ENCODE assay signal across 1 cellular context in genomic region chr14:96797188-96797942, GRCh38.
TF ChIP-seq lines count a peak whose summit lies in the region.

Gene VRK1, plus strand, starts transcription at chr14:96797382. Its CDS starts 36,090 bp downstream, at chr14:96833472.

TF ChIP-seq in HEK293, 187 proteins besides CTCF, POLR2A, EP300 and RAD21 (continued from another document):
- TF ChIP-seq INSM2 (tag by site-specific recombination; IDR thresholded peaks at IDR 0.05), result no peak
- no peak for TF ChIP-seq ZNF48 (tag by site-specific recombination; IDR thresholded peaks at IDR 0.05)
- TF ChIP-seq ZFP69B (tag by site-specific recombination; IDR thresholded peaks at IDR 0.05), result 0 out of 2 replicates have a peak, but pooled peaks have one; percentile 45
- no peak for TF ChIP-seq KLF1 (tag by site-specific recombination; IDR thresholded peaks at IDR 0.05)
- TF ChIP-seq KLF10 (tag by site-specific recombination; IDR thresholded peaks at IDR 0.05), result peak; percentile 44; the same call in 1 of the 2 replicates
- peak; percentile 49 for TF ChIP-seq ZBTB17 (tag by site-specific recombination; IDR thresholded peaks at IDR 0.05)
- no peak for TF ChIP-seq GLIS2 (tag by site-specific recombination; IDR thresholded peaks at IDR 0.05)
- TF ChIP-seq ZBTB20 (tag by site-specific recombination; IDR thresholded peaks at IDR 0.05), result 0 out of 2 replicates have a peak, but pooled peaks have one; percentile 14
- TF ChIP-seq SP2 (tag by site-specific recombination; IDR thresholded peaks at IDR 0.05), result peak; percentile 95
- peak; percentile 97 for TF ChIP-seq ZNF76 (tag by site-specific recombination; IDR thresholded peaks at IDR 0.05; ENCODE audit: borderline replicate concordance, low read depth)
- 0 out of 2 replicates have a peak, but pooled peaks have one; percentile 51 for TF ChIP-seq ZNF692 (tag by site-specific recombination; IDR thresholded peaks at IDR 0.05)
- TF ChIP-seq ZNF10 (tag by site-specific recombination; IDR thresholded peaks at IDR 0.05), result peak; percentile 65; the same call in 1 of the 2 replicates
- TF ChIP-seq YY1 (tag by site-specific recombination; IDR thresholded peaks at IDR 0.05), result no peak; the same call in 1 of the 2 replicates
- TF ChIP-seq ZNF18 (tag by site-specific recombination; IDR thresholded peaks at IDR 0.05), result no peak
- no peak for TF ChIP-seq OSR2 (tag by site-specific recombination; IDR thresholded peaks at IDR 0.05)
- no peak for TF ChIP-seq ZNF510 (tag by site-specific recombination; IDR thresholded peaks at IDR 0.05; ENCODE audit: insufficient replicate concordance)
- TF ChIP-seq ZNF311 (tag by site-specific recombination; IDR thresholded peaks at IDR 0.05; ENCODE audit: borderline replicate concordance), result no peak
- no peak for TF ChIP-seq TRIM28 (IDR thresholded peaks at IDR 0.05; ENCODE audit: borderline replicate concordance, low read length)
- no peak for TF ChIP-seq ZNF558 (tag by site-specific recombination; IDR thresholded peaks at IDR 0.05)
- no peak for TF ChIP-seq ZSCAN4 (tag by site-specific recombination; IDR thresholded peaks at IDR 0.05)
- no peak for TF ChIP-seq ZNF670 (tag by site-specific recombination; IDR thresholded peaks at IDR 0.05; ENCODE audit: low read depth)
- no peak for TF ChIP-seq ZNF157 (tag by site-specific recombination; IDR thresholded peaks at IDR 0.05)
- no peak for TF ChIP-seq ZNF792 (tag by site-specific recombination; IDR thresholded peaks at IDR 0.05)
- TF ChIP-seq ZNF23 (tag by site-specific recombination; IDR thresholded peaks at IDR 0.05; ENCODE audit: borderline replicate concordance), result no peak
- no peak for TF ChIP-seq ZNF175 (tag by site-specific recombination; IDR thresholded peaks at IDR 0.05)
- TF ChIP-seq KLF8 (tag by site-specific recombination; IDR thresholded peaks at IDR 0.05), result peak; percentile 88
- TF ChIP-seq ZNF211 (tag by site-specific recombination; IDR thresholded peaks at IDR 0.05; ENCODE audit: low read depth), result no peak
- TF ChIP-seq ZEB2 (tag by site-specific recombination; IDR thresholded peaks at IDR 0.05), result peak; percentile 67
- peak; percentile 57; the same call in 1 of the 2 replicates for TF ChIP-seq PBX3 (CRISPR knock-in tag; IDR thresholded peaks at IDR 0.05)
- TF ChIP-seq YY2 (tag by site-specific recombination; IDR thresholded peaks at IDR 0.05), result no peak
- no peak for TF ChIP-seq OVOL3 (tag by site-specific recombination; IDR thresholded peaks at IDR 0.05)
- no peak for TF ChIP-seq GLIS1 (tag by site-specific recombination; IDR thresholded peaks at IDR 0.05)
